Comparison of ENCODE assay signal across 9 cellular contexts in the genomic region with DNA sequence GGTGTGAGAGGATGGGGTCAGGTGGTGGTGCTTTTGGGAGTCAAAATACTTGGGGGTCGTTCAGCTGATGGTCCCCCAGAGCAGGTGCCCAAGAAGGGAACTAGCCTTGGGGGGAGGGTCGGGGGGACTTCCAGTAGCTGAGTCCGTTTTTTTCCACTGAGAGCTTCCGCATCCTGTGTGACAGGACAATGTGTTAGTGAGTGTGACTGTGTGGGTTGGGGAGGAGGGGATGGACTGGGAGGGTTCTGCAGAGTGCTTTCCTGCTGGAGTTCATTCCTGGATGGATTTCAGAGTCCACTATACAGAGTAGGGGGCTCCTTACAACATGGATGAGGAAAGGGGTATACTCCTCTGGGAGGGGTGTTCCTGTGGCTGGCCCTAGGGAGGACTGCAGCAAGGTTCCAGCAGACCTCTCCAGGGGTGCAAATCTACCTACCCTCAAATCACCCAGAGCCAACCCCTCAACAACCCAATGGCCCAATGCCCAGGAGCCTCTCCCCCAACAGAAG. TPM values are rescaled to one million over a fixed set of nuclear protein-coding genes. Genes with fewer than 3 reads are reported as not detected.
DNase-seq lines count a peak whose midpoint lies in the region; ATAC-seq and TF ChIP-seq lines count a peak whose summit lies in the region.
"Had no signal": no experiment of that assay in that cellular context is flagged by ENCODE, and none has a peak within 500 bp of the region (broad histone marks: within the 10 kb centered on the region; RNA-seq: fewer than 3 reads in every experiment).

No MANE protein-coding gene starts in this region.

- H3K4me3 Mint-ChIP-seq in HFFc6 (no peak overlapping the region), immature natural killer cell (peak overlapping the region in 3 of 5 donors; percentile 39 to 62 (median 58)), chondrocyte (ENCODE audit: unreplicated experiment) (no peak overlapping the region)

- peaks cover 2% of the 10 kb centered on the region; the same call in 1 of the 2 replicates for H3K36me3 Mint-ChIP-seq in HFFc6 (ENCODE audit: low read depth)
- H3K36me3 Mint-ChIP-seq in activated naive CD4-positive, alpha-beta T cell treated with anti-CD3 and anti-CD28 coated beads, Interleukin-2, amount 50 U/mL, for 72 hours = no peaks in the 10 kb centered on the region
- no peaks in the 10 kb centered on the region for H3K36me3 Mint-ChIP-seq in immature natural killer cell
- peaks cover 2% of the 10 kb centered on the region for H3K36me3 Mint-ChIP-seq in chondrocyte (ENCODE audit: low read depth)

- H3K9me3 Mint-ChIP-seq in HFFc6 = no peaks in the 10 kb centered on the region
- H3K9me3 Mint-ChIP-seq in activated naive CD4-positive, alpha-beta T cell treated with anti-CD3 and anti-CD28 coated beads, Interleukin-2, amount 50 U/mL, for 72 hours = no peaks in the 10 kb centered on the region
- H3K9me3 Mint-ChIP-seq in immature natural killer cell = no peaks in the 10 kb centered on the region
- H3K9me3 Mint-ChIP-seq in chondrocyte (ENCODE audit: low read depth) = no peaks in the 10 kb centered on the region

- H3K4me3 ChIP-seq in skin epidermis = peak overlapping the region in 1 of 7 experiments; percentile 71

- TF ChIP-seq CTCF in HFFc6 (IDR thresholded peaks at IDR 0.05) (no peak), chondrocyte (IDR thresholded peaks at IDR 0.05) (no peak)

- peak overlapping the region; percentile 47 for H3K27ac Mint-ChIP-seq in HFFc6
- H3K27ac Mint-ChIP-seq in activated naive CD4-positive, alpha-beta T cell treated with anti-CD3 and anti-CD28 coated beads, Interleukin-2, amount 50 U/mL, for 72 hours = peak overlapping the region; percentile 49 to 87
- peak overlapping the region in 5 of 6 donors; percentile 5 to 75 (median 59) for H3K27ac Mint-ChIP-seq in immature natural killer cell
- no peak overlapping the region for H3K27ac Mint-ChIP-seq in chondrocyte (ENCODE audit: unreplicated experiment)

- H3K27ac ChIP-seq in skin epidermis = peak overlapping the region in 20 of 21 experiments; percentile 21 to 99 (median 97)

- H3K4me1 Mint-ChIP-seq in HFFc6 (ENCODE audit: low read depth) = peaks cover 17% of the 10 kb centered on the region
- H3K4me1 Mint-ChIP-seq in immature natural killer cell = peaks cover 47 to 53% of the 10 kb centered on the region in 2 donors
- peaks cover 48% of the 10 kb centered on the region for H3K4me1 Mint-ChIP-seq in chondrocyte (ENCODE audit: low read depth)

- DNase-seq in HFFc6 (no peak), immature natural killer cell (no peak), chondrocyte (ENCODE audit: low spot score) (no peak), NCI-H2029 treated with DMSO at 0.1 percent for 48 hours (lab: John Stamatoyannopoulos, UW) (no peak), occipital lobe (lab: John Stamatoyannopoulos, UW) (no peak)
- DNase-seq in activated naive CD4-positive, alpha-beta T cell treated with anti-CD3 and anti-CD28 coated beads, Interleukin-2, amount 50 U/mL, for 72 hours (ENCODE audit: low spot score in 2 of 2) = no peak
- DNase-seq: kidney glomerular epithelial cell had no signal

- H3K27me3 Mint-ChIP-seq in HFFc6 (ENCODE audit: insufficient read depth) (peaks cover 4% of the 10 kb centered on the region), immature natural killer cell (ENCODE audit: low read depth in 3 of 3) (peaks cover 0 to 5% (median 0%) of the 10 kb centered on the region in 3 donors), chondrocyte (ENCODE audit: low read depth) (no peaks in the 10 kb centered on the region)

- no peak for ATAC-seq in activated naive CD4-positive, alpha-beta T cell treated with anti-CD3 and anti-CD28 coated beads, Interleukin-2, amount 50 U/mL, for 72 hours
- no peak for ATAC-seq in GM19455 (IDR thresholded peaks at IDR 0.05; ENCODE audit: unreplicated experiment)

RNA-seq across cellular contexts. Expression of a gene that starts 0.6 kb away (rescaled TPM):
- total RNA-seq in HFFc6 (2021; fragmentation: NEBNext Ultra II Directional; extraction: Animal tissue kit (Norgen Biotek cat#: 25700)) = 10 to 100 TPM; 39.4 to 54.9 (median 47.6) TPM
- total RNA-seq in activated naive CD4-positive, alpha-beta T cell treated with anti-CD3 and anti-CD28 coated beads, Interleukin-2, amount 50 U/mL, for 72 hours = 1 to 10 TPM; 4.2 to 6.1 TPM
- polyA plus RNA-seq in immature natural killer cell = 10 to 100 TPM in 2 of 3 donors, 1 to 10 TPM in 1; 4.9 to 15.0 (median 10.8) TPM
- total RNA-seq in chondrocyte (31.3 to 37.0 TPM (median 36.8 TPM) in 3 replicates), occipital lobe (30.9 TPM)

RNA-seq across cellular contexts. Expression of a gene that starts 4.9 kb away (rescaled TPM):
- 10 to 100 TPM; 23.9 to 34.2 (median 26.8) TPM for total RNA-seq in HFFc6 (2021; fragmentation: NEBNext Ultra II Directional; extraction: Animal tissue kit (Norgen Biotek cat#: 25700))
- 10 to 100 TPM; 10.7 to 20.1 TPM for total RNA-seq in activated naive CD4-positive, alpha-beta T cell treated with anti-CD3 and anti-CD28 coated beads, Interleukin-2, amount 50 U/mL, for 72 hours
- 10 to 100 TPM; 42.9 to 70.4 (median 68.4) TPM for polyA plus RNA-seq in immature natural killer cell
- total RNA-seq in chondrocyte (15.3 to 18.6 TPM (median 17.0 TPM) in 3 replicates), occipital lobe (16.2 TPM)

RNA-seq across cellular contexts. Expression of a gene that starts 17.5 kb away (rescaled TPM):
- 10 to 100 TPM; 30.9 to 37.0 (median 34.1) TPM for total RNA-seq in HFFc6 (2021; fragmentation: NEBNext Ultra II Directional; extraction: Animal tissue kit (Norgen Biotek cat#: 25700))
- total RNA-seq in activated naive CD4-positive, alpha-beta T cell treated with anti-CD3 and anti-CD28 coated beads, Interleukin-2, amount 50 U/mL, for 72 hours = 10 to 100 TPM; 68.3 to 83.1 TPM
- polyA plus RNA-seq in immature natural killer cell = 100 to 1,000 TPM; 172 to 253 (median 187) TPM
- total RNA-seq in chondrocyte (17.3 to 22.4 TPM (median 21.8 TPM) in 3 replicates), occipital lobe (7.8 TPM)

RNA-seq across cellular contexts. Expression of a gene that starts 19.8 kb away (rescaled TPM):
- total RNA-seq in HFFc6 (2021; fragmentation: NEBNext Ultra II Directional; extraction: Animal tissue kit (Norgen Biotek cat#: 25700)) = under 1 TPM in 5 of 6 experiments, not detected in 1; 0.19 to 0.38 (median 0.23) TPM
- total RNA-seq in activated naive CD4-positive, alpha-beta T cell treated with anti-CD3 and anti-CD28 coated beads, Interleukin-2, amount 50 U/mL, for 72 hours = under 1 TPM in 1 of 2 donors, not detected in 1; 0.39 TPM
- under 1 TPM in 2 of 3 donors, not detected in 1; 0.18 to 0.57 TPM for polyA plus RNA-seq in immature natural killer cell
- 0.22 to 0.65 TPM (median 0.26 TPM) in 3 replicates for total RNA-seq in chondrocyte
- 0.16 TPM for total RNA-seq in occipital lobe

RNA-seq across cellular contexts. Expression of a gene that starts 22.4 kb away (rescaled TPM):
- 1 to 10 TPM in 2 of 6 experiments, under 1 TPM in 3, not detected in 1; 0.78 to 1.3 (median 0.83) TPM for total RNA-seq in HFFc6 (2021; fragmentation: NEBNext Ultra II Directional; extraction: Animal tissue kit (Norgen Biotek cat#: 25700))
- 1 to 10 TPM; 1.9 to 4.1 TPM for total RNA-seq in activated naive CD4-positive, alpha-beta T cell treated with anti-CD3 and anti-CD28 coated beads, Interleukin-2, amount 50 U/mL, for 72 hours
- 1 to 10 TPM; 2.3 to 3.7 (median 3.6) TPM for polyA plus RNA-seq in immature natural killer cell
- total RNA-seq in chondrocyte (0.41 to 2.0 TPM (median 1.1 TPM) in 3 replicates), occipital lobe (2.5 TPM)

Comparison
In these comparisons a context has a peak if more than half of its experiments do, and no peak if none do; other contexts are left out.
1. H3K4me3 Mint-ChIP-seq: peak in immature natural killer cell (3 of 5); none in HFFc6 (single experiment) and chondrocyte (single experiment).